24 cellular contexts compared by ENCODE assay signal in genomic region chr7:100011516-100011915, GRCh38. TPM values are rescaled to one million over a fixed set of nuclear protein-coding genes. Genes with fewer than 3 reads are reported as not detected.
"Had no signal": no experiment of that assay in that cellular context is flagged by ENCODE, and none has a peak within 500 bp of the region (broad histone marks: within the 10 kb centered on the region; RNA-seq: fewer than 3 reads in every experiment).

No MANE protein-coding gene starts in this region.

- H3K27ac Mint-ChIP-seq: activated CD4-positive, alpha-beta T cell treated with anti-CD3 and anti-CD28 coated beads, Interleukin-2, amount 10 ng/mL, durations not matched to agents 7 days and 5 days; activated naive CD8-positive, alpha-beta T cell treated with anti-CD3 and anti-CD28 coated beads for 36 hours; dendritic cell treated with granulocyte-macrophage colony-stimulating factor and Interleukin-4, amounts not matched to agents 40 ng/mL and 50 ng/mL, for 4 days; stimulated activated naive CD8-positive, alpha-beta T cell treated with anti-CD3 and anti-CD28 coated beads, Interleukin-15, Interleukin-2, amounts not matched to agents 100 ng/mL and 50 ng/mL, for 24 hours had no signal

- ATAC-seq: activated T-cell treated with anti-CD3 and anti-CD28 coated beads, Interleukin-2, amount 50 U/mL, for 4 hours; gastroesophageal sphincter; heart left ventricle; right cardiac atrium had no signal

- H3K4me3 Mint-ChIP-seq: activated CD4-positive, alpha-beta T cell treated with anti-CD3 and anti-CD28 coated beads, Interleukin-2, amount 10 ng/mL, durations not matched to agents 7 days and 5 days; activated naive CD8-positive, alpha-beta T cell treated with anti-CD3 and anti-CD28 coated beads for 36 hours; activated T-cell treated with anti-CD3 and anti-CD28 coated beads, Interleukin-2, amount 50 U/mL, for 4 hours; dendritic cell treated with granulocyte-macrophage colony-stimulating factor and Interleukin-4, amounts not matched to agents 40 ng/mL and 50 ng/mL, for 4 days; stimulated activated naive CD8-positive, alpha-beta T cell treated with anti-CD3 and anti-CD28 coated beads, Interleukin-15, Interleukin-2, amounts not matched to agents 100 ng/mL and 50 ng/mL, for 24 hours had no signal

- DNase-seq: activated CD4-positive, alpha-beta T cell treated with anti-CD3 and anti-CD28 coated beads, Interleukin-2, amount 10 ng/mL, durations not matched to agents 7 days and 5 days; activated CD4-positive, CD25-positive, alpha-beta regulatory T cell; activated CD8-positive, alpha-beta memory T cell treated with anti-CD3 and anti-CD28 coated beads, Interleukin-2, amount 50 U/mL, for 4 hours; activated naive CD8-positive, alpha-beta T cell treated with anti-CD3 and anti-CD28 coated beads for 36 hours; activated T-cell treated with anti-CD3 and anti-CD28 coated beads, Interleukin-2, amount 50 U/mL, for 4 hours; amniotic stem cell; effector memory CD4-positive, alpha-beta T cell; heart left ventricle; left ventricle myocardium inferior; nucleus accumbens; right cardiac atrium; T-helper 1 cell; T-helper 9 cell; testis; upper lobe of left lung had no signal

- FAIRE-seq: endothelial cell of umbilical vein had no signal

- H3K9me3 Mint-ChIP-seq: activated CD4-positive, alpha-beta T cell treated with anti-CD3 and anti-CD28 coated beads, Interleukin-2, amount 10 ng/mL, durations not matched to agents 7 days and 5 days; activated naive CD8-positive, alpha-beta T cell treated with anti-CD3 and anti-CD28 coated beads for 36 hours; activated T-cell treated with anti-CD3 and anti-CD28 coated beads, Interleukin-2, amount 50 U/mL, for 4 hours; dendritic cell treated with granulocyte-macrophage colony-stimulating factor and Interleukin-4, amounts not matched to agents 40 ng/mL and 50 ng/mL, for 4 days; stimulated activated naive CD8-positive, alpha-beta T cell treated with anti-CD3 and anti-CD28 coated beads, Interleukin-15, Interleukin-2, amounts not matched to agents 100 ng/mL and 50 ng/mL, for 24 hours had no signal

- H3K27me3 ChIP-seq: esophagus muscularis mucosa, gastroesophageal sphincter, heart left ventricle, testis, upper lobe of left lung had no signal

- H3K36me3 ChIP-seq: cardiac muscle cell, esophagus muscularis mucosa, gastroesophageal sphincter, heart left ventricle, left ventricle myocardium inferior, upper lobe of left lung had no signal

- H3K27ac ChIP-seq: cardiac muscle cell, esophagus muscularis mucosa, gastroesophageal sphincter, heart left ventricle, left ventricle myocardium inferior, testis, upper lobe of left lung had no signal

- H3K9me3 ChIP-seq: esophagus muscularis mucosa, gastroesophageal sphincter, heart left ventricle, left ventricle myocardium inferior, testis, upper lobe of left lung had no signal

- H3K4me3 ChIP-seq: cardiac muscle cell, esophagus muscularis mucosa, gastroesophageal sphincter, heart left ventricle, left ventricle myocardium inferior, skin epidermis, testis, upper lobe of left lung had no signal

- H3K27me3 Mint-ChIP-seq: activated CD4-positive, alpha-beta T cell treated with anti-CD3 and anti-CD28 coated beads, Interleukin-2, amount 10 ng/mL, durations not matched to agents 7 days and 5 days; dendritic cell treated with granulocyte-macrophage colony-stimulating factor and Interleukin-4, amounts not matched to agents 40 ng/mL and 50 ng/mL, for 4 days; stimulated activated naive CD8-positive, alpha-beta T cell treated with anti-CD3 and anti-CD28 coated beads, Interleukin-15, Interleukin-2, amounts not matched to agents 100 ng/mL and 50 ng/mL, for 24 hours had no signal

RNA-seq across cellular contexts. Expression of gene AZGP1, which starts 35.7 kb away (rescaled TPM):
- total RNA-seq: activated CD4-positive, alpha-beta T cell treated with anti-CD3 and anti-CD28 coated beads, Interleukin-2, amount 10 ng/mL, durations not matched to agents 7 days and 5 days; activated naive CD8-positive, alpha-beta T cell treated with anti-CD3 and anti-CD28 coated beads for 36 hours; cardiac muscle cell; chondrocyte; endothelial cell of umbilical vein; mononuclear cell had no signal
- polyA plus RNA-seq: cardiac muscle cell, endothelial cell of umbilical vein had no signal
